Comparison of ENCODE assay signal across 2 cellular contexts in the genomic region with DNA sequence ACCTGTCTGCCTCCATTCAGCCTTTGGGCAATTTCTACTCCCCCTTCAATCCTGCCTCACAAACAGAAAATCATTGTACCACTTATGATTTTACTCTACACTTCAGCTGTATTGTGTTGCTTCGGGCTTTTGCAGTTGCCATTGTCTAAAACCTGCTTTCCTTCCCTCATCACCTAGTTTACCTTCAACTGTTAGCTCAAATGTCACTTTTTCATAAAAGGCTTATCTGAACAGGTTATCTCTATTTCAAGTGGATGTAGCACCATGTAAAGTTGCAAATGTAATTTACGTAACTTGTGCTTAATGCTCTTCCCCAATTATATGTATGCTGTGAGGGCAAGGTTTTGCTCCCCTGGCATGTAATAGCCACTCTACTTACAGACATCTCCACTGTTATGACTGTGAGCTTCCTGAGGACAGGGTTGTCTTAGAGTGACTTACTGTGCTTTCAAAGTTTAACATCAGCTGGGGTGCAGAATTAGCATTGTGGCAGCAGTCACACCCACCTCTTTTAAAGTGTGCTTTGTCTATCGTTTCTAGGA.
TF ChIP-seq lines count a peak whose summit lies in the region.

No MANE protein-coding gene starts in this region.

TF ChIP-seq in HEK293, 187 proteins besides CTCF, POLR2A, EP300 and RAD21:
- TF ChIP-seq ZNF10 (tag by site-specific recombination; IDR thresholded peaks at IDR 0.05) (peak; percentile 91), ZNF133 (tag by site-specific recombination; IDR thresholded peaks at IDR 0.05) (peak; percentile 81), ZNF362 (tag by site-specific recombination; IDR thresholded peaks at IDR 0.05) (no peak)

TF ChIP-seq in K562, 482 proteins besides CTCF, POLR2A, EP300 and RAD21:
- TF ChIP-seq ZNF512 (tag; IDR thresholded peaks at IDR 0.05), result no peak
- TF ChIP-seq ZNF316 (IDR thresholded peaks at IDR 0.05), result peak; percentile 47
TF ChIP-seq in K562: peak in this region for 1.
